In the genomic region with DNA sequence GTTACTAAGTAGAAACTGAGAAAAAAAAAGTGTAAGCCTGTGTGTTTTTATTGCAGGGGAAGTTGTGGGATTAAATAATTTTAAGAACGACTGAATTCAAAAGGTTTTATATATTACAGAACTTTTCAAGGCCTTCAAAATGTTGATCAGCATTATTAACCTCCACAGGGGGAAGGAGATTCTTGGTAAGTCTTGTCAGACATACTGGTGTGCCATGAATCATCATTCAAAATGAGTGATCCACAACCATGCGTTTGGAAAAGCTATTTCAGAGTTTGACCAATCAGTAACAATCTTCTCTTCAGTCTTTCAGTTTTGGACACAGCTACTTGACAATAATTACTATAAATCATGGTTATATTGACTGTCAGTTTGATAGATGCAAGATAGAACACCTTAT, we compare ENCODE assay signal across 18 cellular contexts.
"Had no signal": no experiment of that assay in that cellular context is flagged by ENCODE, and none has a peak within 500 bp of the region (broad histone marks: within the 10 kb centered on the region; RNA-seq: fewer than 3 reads in every experiment).

No MANE protein-coding gene starts in this region.

- H3K27ac ChIP-seq: Peyer's patch, RWPE1 had no signal

- H3K36me3 ChIP-seq: Peyer's patch had no signal

- DNase-seq: activated CD4-positive, alpha-beta T cell treated with anti-CD3 and anti-CD28 coated beads for 4 hours; activated CD8-positive, alpha-beta memory T cell treated with anti-CD3 and anti-CD28 coated beads, Interleukin-2, amount 50 U/mL, for 48 hours; activated CD8-positive, alpha-beta T cell treated with anti-CD3 and anti-CD28 coated beads, Interleukin-2, amount 10 ng/mL, durations not matched to agents 7 days and 5 days; activated T-cell treated with anti-CD3 and anti-CD28 coated beads, Interleukin-2, amount 50 U/mL, for 1 hour; aorta; IMR-90; KBM-7; NCI-H146; NCI-H1930; NCI-H2171; NCI-H2227 treated with DMSO at 0.1 percent for 48 hours; NCI-H526; NCI-H82; NK-92 treated with Interleukin-12 subunit alpha and Interleukin-12 subunit beta, amount 100 ng/mL, for 24 hours; Peyer's patch; SHP77 treated with DMSO at 0.1 percent for 48 hours had no signal

- H3K27me3 ChIP-seq: Peyer's patch had no signal

- H3K4me1 ChIP-seq: Peyer's patch had no signal

- ATAC-seq: activated CD4-positive, CD25-positive, alpha-beta regulatory T cell treated with anti-CD3 and anti-CD28 coated beads, Interleukin-2, amount 50 U/mL, for 24 hours; activated CD8-positive, alpha-beta T cell treated with anti-CD3 and anti-CD28 coated beads, Interleukin-2, amount 10 ng/mL, durations not matched to agents 7 days and 5 days had no signal

- H3K9me3 ChIP-seq: Peyer's patch had no signal

- H3K4me3 ChIP-seq: Peyer's patch had no signal
